ENCODE assay signal across 13 cellular contexts in the genomic region with DNA sequence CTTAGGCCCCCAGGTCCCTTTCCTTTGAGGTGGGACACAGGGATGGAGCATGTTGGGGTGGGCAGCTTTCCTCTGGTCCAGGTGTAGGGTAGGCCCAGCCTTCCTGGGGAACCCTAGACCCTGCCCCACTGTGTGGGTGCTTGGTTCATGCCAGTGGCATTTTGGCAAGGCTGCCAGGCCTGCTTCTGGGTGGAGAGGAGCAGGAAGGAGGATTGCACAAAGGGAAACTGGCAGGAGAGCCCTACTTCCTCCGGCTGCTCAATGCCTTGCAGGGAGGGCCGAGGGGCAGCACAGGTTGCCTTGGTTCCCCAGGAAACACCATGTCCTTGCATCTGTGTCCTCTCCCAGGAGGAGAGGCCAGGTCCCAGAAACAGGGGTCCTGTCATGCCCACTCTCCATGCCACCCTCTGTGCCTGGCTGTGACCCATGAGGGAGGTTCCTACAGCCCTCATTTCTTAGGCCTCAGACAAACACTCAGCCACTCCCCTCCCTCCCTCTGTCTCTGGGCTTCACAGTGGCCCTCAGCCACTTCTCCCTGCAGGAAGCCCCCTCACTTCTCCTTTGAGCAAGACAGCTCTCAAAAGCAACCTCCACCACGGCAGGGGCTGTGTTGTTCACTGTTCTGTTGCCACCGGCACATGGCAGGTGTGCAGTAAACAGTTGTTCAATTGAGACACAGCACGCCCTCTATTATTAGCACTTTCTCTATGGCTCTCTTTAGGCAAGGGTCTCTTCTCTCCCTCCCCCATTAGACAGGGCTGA. TPM values are rescaled to one million over a fixed set of nuclear protein-coding genes. Genes with fewer than 3 reads are reported as not detected.
DNase-seq lines count a peak whose midpoint lies in the region; ATAC-seq and TF ChIP-seq lines count a peak whose summit lies in the region.
"Had no signal": no experiment of that assay in that cellular context is flagged by ENCODE, and none has a peak within 500 bp of the region (broad histone marks: within the 10 kb centered on the region; RNA-seq: fewer than 3 reads in every experiment).

No MANE protein-coding gene starts in this region.

- TF ChIP-seq POLR2A in tibial nerve (IDR thresholded peaks at IDR 0.05) = no peak

- H3K27ac ChIP-seq in SJCRH30 (peak overlapping the region; percentile 89), tibial nerve (peak overlapping the region in 3 of 4 donors; percentile 26 to 77 (median 52))

- DNase-seq in NCI-H2107 treated with DMSO at 0.1 percent for 48 hours (lab: John Stamatoyannopoulos, UW; ENCODE audit: unreplicated experiment) (peak; percentile 59), NCI-H2107 (lab: John Stamatoyannopoulos, UW) (no peak), SJCRH30 (no peak), left lobe of liver (ENCODE audit: low spot score) (no peak), tibial nerve (ENCODE audit: low spot score in 2 of 2) (no peak), activated T-cell treated with anti-CD3 and anti-CD28 coated beads for 4 hours (no peak), SW 1271 (lab: John Stamatoyannopoulos, UW) (no peak)
- no peak for DNase-seq in effector CD8-positive, alpha-beta T cell (lab: John Stamatoyannopoulos, UW)
- DNase-seq: activated CD4-positive, alpha-beta T cell treated with anti-CD3 and anti-CD28 coated beads, Interleukin-2, amount 50 U/mL, for 4 hours; activated naive CD4-positive, alpha-beta T cell treated with anti-CD3 and anti-CD28 coated beads, Interleukin-2, amount 50 U/mL, for 16 hours; NCI-H446; small intestine; stimulated activated CD8-positive, alpha-beta memory T cell treated with anti-CD3 and anti-CD28 coated beads, Interleukin-4, amount 100 ng/mL, for 48 hours had no signal

- H3K4me1 ChIP-seq in SJCRH30 = peaks cover 67% of the 10 kb centered on the region
- H3K4me1 ChIP-seq in tibial nerve = peaks cover 0 to 31% (median 12%) of the 10 kb centered on the region in 4 donors

- ATAC-seq in left lobe of liver = peak; percentile 12

- TF ChIP-seq CTCF in tibial nerve (IDR thresholded peaks at IDR 0.05) = no peak

- no peaks in the 10 kb centered on the region for H3K36me3 ChIP-seq in SJCRH30
- H3K36me3 ChIP-seq in tibial nerve = no peaks in the 10 kb centered on the region

- TF ChIP-seq EP300 in tibial nerve (IDR thresholded peaks at IDR 0.05) = no peak

- H3K9me3 ChIP-seq in SJCRH30 (replicated peaks) (no peaks in the 10 kb centered on the region), tibial nerve (no peaks in the 10 kb centered on the region)

- H3K27me3 ChIP-seq in SJCRH30 = no peaks in the 10 kb centered on the region
- H3K27me3 ChIP-seq in tibial nerve = peaks cover 0 to 3% of the 10 kb centered on the region in 2 donors

- no peak overlapping the region for H3K4me3 ChIP-seq in SJCRH30
- H3K4me3 ChIP-seq in tibial nerve = no peak overlapping the region

- 76 to 77% methylated on average over 3 of the region's 5 CpGs for WGBS in tibial nerve, 2 donors

RNA-seq across cellular contexts. Expression of a gene that starts 6.8 kb away (rescaled TPM):
- total RNA-seq in SJCRH30 (2014; rRNA removed; shearing (Covaris generic)) = 45.7 and 49.0 TPM in 2 replicates
- 0.28 TPM for total RNA-seq in left lobe of liver
- total RNA-seq in tibial nerve = not detected

RNA-seq across cellular contexts. Expression of a gene that starts 34.4 kb away (rescaled TPM):
- 1.5 and 2.8 TPM in 2 replicates for total RNA-seq in SJCRH30 (2014; rRNA removed; shearing (Covaris generic))
- 18.8 TPM for total RNA-seq in left lobe of liver
- 10 to 100 TPM in 1 of 4 donors, 1 to 10 TPM in 3; 2.5 to 33.9 (median 6.3) TPM for total RNA-seq in tibial nerve

Comparison
In these comparisons a context has a peak if more than half of its experiments do, and no peak if none do; other contexts are left out.
1. RNA of a gene that starts 6.8 kb away (total RNA-seq): 45.7 to 49.0 TPM in SJCRH30; 0.28 TPM in left lobe of liver (single experiment) and not detected in tibial nerve; every median in the first group is over 10 times any median in the second.